Comparison of ENCODE assay signal across 1 cellular context in genomic region chr13:26423634-26424033, GRCh38.
TF ChIP-seq lines count a peak whose summit lies in the region.

No MANE protein-coding gene starts in this region.

TF ChIP-seq in liver, 16 proteins besides CTCF, POLR2A, EP300 and RAD21 (continued from another document):
- TF ChIP-seq, protein P1, sequence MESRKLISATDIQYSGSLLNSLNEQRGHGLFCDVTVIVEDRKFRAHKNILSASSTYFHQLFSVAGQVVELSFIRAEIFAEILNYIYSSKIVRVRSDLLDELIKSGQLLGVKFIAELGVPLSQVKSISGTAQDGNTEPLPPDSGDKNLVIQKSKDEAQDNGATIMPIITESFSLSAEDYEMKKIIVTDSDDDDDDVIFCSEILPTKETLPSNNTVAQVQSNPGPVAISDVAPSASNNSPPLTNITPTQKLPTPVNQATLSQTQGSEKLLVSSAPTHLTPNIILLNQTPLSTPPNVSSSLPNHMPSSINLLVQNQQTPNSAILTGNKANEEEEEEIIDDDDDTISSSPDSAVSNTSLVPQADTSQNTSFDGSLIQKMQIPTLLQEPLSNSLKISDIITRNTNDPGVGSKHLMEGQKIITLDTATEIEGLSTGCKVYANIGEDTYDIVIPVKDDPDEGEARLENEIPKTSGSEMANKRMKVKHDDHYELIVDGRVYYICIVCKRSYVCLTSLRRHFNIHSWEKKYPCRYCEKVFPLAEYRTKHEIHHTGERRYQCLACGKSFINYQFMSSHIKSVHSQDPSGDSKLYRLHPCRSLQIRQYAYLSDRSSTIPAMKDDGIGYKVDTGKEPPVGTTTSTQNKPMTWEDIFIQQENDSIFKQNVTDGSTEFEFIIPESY (IDR thresholded peaks at IDR 0.05), result no peak
- TF ChIP-seq FOXA1 (IDR thresholded peaks at IDR 0.05), result no peak
- TF ChIP-seq YY1 (IDR thresholded peaks at IDR 0.05), result no peak
- no peak for TF ChIP-seq MAX (IDR thresholded peaks at IDR 0.05)
- no peak for TF ChIP-seq GABPA (IDR thresholded peaks at IDR 0.05 in 1 of 2, conservative IDR thresholded peaks at IDR 0.05 in 1 of 2)
- no peak for TF ChIP-seq JUND (IDR thresholded peaks at IDR 0.05)
- no peak for TF ChIP-seq HNF4G (IDR thresholded peaks at IDR 0.05)
- no peak for TF ChIP-seq HNF4A (conservative IDR thresholded peaks at IDR 0.05)
- TF ChIP-seq RXRA (IDR thresholded peaks at IDR 0.05), result no peak
- peak; percentile 7 for TF ChIP-seq SP1 (IDR thresholded peaks at IDR 0.05)
- no peak for TF ChIP-seq EGR1 (IDR thresholded peaks at IDR 0.05; ENCODE audit: low read depth in 2 of 2)
- peak; percentile 24 for TF ChIP-seq NR2F2 (IDR thresholded peaks at IDR 0.05)
- no peak for TF ChIP-seq ATF3 (IDR thresholded peaks at IDR 0.05)
